18 cellular contexts compared by ENCODE assay signal in the genomic region with DNA sequence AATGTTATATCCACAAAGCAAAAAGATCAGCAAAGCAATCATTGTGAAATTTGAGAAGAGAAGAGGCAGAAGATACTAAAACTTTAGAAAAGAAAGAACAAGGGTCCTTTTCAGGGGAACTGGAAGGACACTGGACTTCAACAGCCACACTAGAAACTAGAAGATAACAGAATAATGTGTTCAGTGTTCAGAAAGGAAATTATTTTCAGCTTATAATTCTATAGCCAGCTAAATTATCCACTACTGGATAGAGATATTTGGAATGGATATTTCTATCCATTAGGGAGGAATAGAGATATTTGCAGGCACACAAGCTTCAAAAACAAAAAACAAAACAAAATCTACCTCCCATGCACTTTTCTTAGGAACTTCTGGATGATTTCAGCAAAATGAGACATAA. TPM values are rescaled to one million over a fixed set of nuclear protein-coding genes. Genes with fewer than 3 reads are reported as not detected.
DNase-seq lines count a peak whose midpoint lies in the region; ATAC-seq and TF ChIP-seq lines count a peak whose summit lies in the region.
"Had no signal": no experiment of that assay in that cellular context is flagged by ENCODE, and none has a peak within 500 bp of the region (broad histone marks: within the 10 kb centered on the region; RNA-seq: fewer than 3 reads in every experiment).

No MANE protein-coding gene starts in this region.

- TF ChIP-seq CTCF in Calu3 (IDR thresholded peaks at IDR 0.05; ENCODE audit: unreplicated experiment) (no peak), psoas muscle (IDR thresholded peaks at IDR 0.05) (no peak)

- H3K9me3 ChIP-seq in psoas muscle, result no peaks in the 10 kb centered on the region
- H3K9me3 ChIP-seq: breast epithelium, tibial artery had no signal

- intact Hi-C loops in Calu3 (cut with micrococcal nuclease; ENCODE audit: unreplicated experiment), result no loop called here
- intact Hi-C loops in dendritic cell treated with granulocyte-macrophage colony-stimulating factor and Interleukin-4, amounts not matched to agents 40 ng/mL and 50 ng/mL, for 4 days (cut with micrococcal nuclease), result no loop called here
- intact Hi-C loops in psoas muscle (cut with DNase I), result no loop called here
- intact Hi-C loops in head of caudate nucleus (cut with DNase I), result no loop called here

- no peak for DNase-seq in T-helper 2 cell treated with Interferon-gamma antibody and Interleukin-4, amounts not matched to agents 5 μg/mL and 100 μg/mL, for 36 hours (ENCODE audit: low spot score)
- no peak for DNase-seq in T-helper 2 cell
- no peak for DNase-seq in Calu3
- DNase-seq in psoas muscle, result no peak
- DNase-seq in head of caudate nucleus, result no peak
- DNase-seq: activated CD4-positive, alpha-beta T cell treated with anti-CD3 and anti-CD28 coated beads, Interleukin-2, amount 10 ng/mL, durations not matched to agents 24 days and 14 days; activated T-cell treated with anti-CD3 and anti-CD28 coated beads, Interleukin-2, amount 50 U/mL, for 1 hour; foreskin keratinocyte; Kasumi-1; mesendoderm; NCI-H1105; NCI-H524 treated with DMSO at 0.1 percent for 48 hours; tibial artery had no signal

- no peaks in the 10 kb centered on the region for H3K27me3 ChIP-seq in psoas muscle (ENCODE audit: insufficient read depth in 3 of 3, low read length in 2 of 3)
- H3K27me3 ChIP-seq: breast epithelium, foreskin keratinocyte, tibial artery had no signal

- no peak overlapping the region for H3K4me3 ChIP-seq in psoas muscle
- H3K4me3 ChIP-seq: breast epithelium, tibial artery had no signal

- peaks cover 93% of the 10 kb centered on the region for H3K4me1 ChIP-seq in psoas muscle

- H3K36me3 Mint-ChIP-seq in T-helper 2 cell treated with Interferon-gamma antibody and Interleukin-4, amounts not matched to agents 5 μg/mL and 100 μg/mL, for 36 hours (ENCODE audit: low read depth), result peaks cover 40% of the 10 kb centered on the region
- peaks cover 86% of the 10 kb centered on the region for H3K36me3 Mint-ChIP-seq in Calu3 (ENCODE audit: insufficient read depth, unreplicated experiment)
- peaks cover 51% of the 10 kb centered on the region for H3K36me3 Mint-ChIP-seq in dendritic cell treated with granulocyte-macrophage colony-stimulating factor and Interleukin-4, amounts not matched to agents 40 ng/mL and 50 ng/mL, for 4 days (ENCODE audit: low read depth)

- H3K27ac Mint-ChIP-seq in T-helper 2 cell treated with Interferon-gamma antibody and Interleukin-4, amounts not matched to agents 5 μg/mL and 100 μg/mL, for 36 hours, result peak overlapping the region; percentile 58
- peak overlapping the region; percentile 90 for H3K27ac Mint-ChIP-seq in Calu3 (ENCODE audit: unreplicated experiment)
- H3K27ac Mint-ChIP-seq in dendritic cell treated with granulocyte-macrophage colony-stimulating factor and Interleukin-4, amounts not matched to agents 40 ng/mL and 50 ng/mL, for 4 days, result peak overlapping the region; percentile 65

- no peak overlapping the region for H3K4me3 Mint-ChIP-seq in T-helper 2 cell treated with Interferon-gamma antibody and Interleukin-4, amounts not matched to agents 5 μg/mL and 100 μg/mL, for 36 hours
- peak overlapping the region; percentile 45 for H3K4me3 Mint-ChIP-seq in Calu3 (ENCODE audit: low read depth, unreplicated experiment)
- H3K4me3 Mint-ChIP-seq in dendritic cell treated with granulocyte-macrophage colony-stimulating factor and Interleukin-4, amounts not matched to agents 40 ng/mL and 50 ng/mL, for 4 days, result no peak overlapping the region
- H3K4me3 Mint-ChIP-seq: activated CD4-positive, alpha-beta T cell treated with anti-CD3 and anti-CD28 coated beads, Interleukin-2, amount 10 ng/mL, durations not matched to agents 24 days and 14 days had no signal

- ATAC-seq in psoas muscle (no peak), HG02973 (IDR thresholded peaks at IDR 0.05; ENCODE audit: unreplicated experiment) (no peak), HG02571 (IDR thresholded peaks at IDR 0.05; ENCODE audit: unreplicated experiment) (no peak)
- ATAC-seq: foreskin keratinocyte had no signal

- H3K4me1 Mint-ChIP-seq in T-helper 2 cell treated with Interferon-gamma antibody and Interleukin-4, amounts not matched to agents 5 μg/mL and 100 μg/mL, for 36 hours (ENCODE audit: low read depth), result peaks cover 54% of the 10 kb centered on the region
- H3K4me1 Mint-ChIP-seq in Calu3 (ENCODE audit: low read depth, unreplicated experiment), result peaks cover 78% of the 10 kb centered on the region
- peaks cover 88% of the 10 kb centered on the region for H3K4me1 Mint-ChIP-seq in dendritic cell treated with granulocyte-macrophage colony-stimulating factor and Interleukin-4, amounts not matched to agents 40 ng/mL and 50 ng/mL, for 4 days (ENCODE audit: low read depth)

- no peaks in the 10 kb centered on the region for H3K36me3 ChIP-seq in psoas muscle (ENCODE audit: insufficient read depth in 1 of 2, low read depth in 1 of 2)
- H3K36me3 ChIP-seq: breast epithelium, tibial artery had no signal

- no TSS peak for BruUV-seq in Calu3 (replicated peaks; lab: Mats Ljungman, UMichigan)

- H3K27me3 Mint-ChIP-seq in T-helper 2 cell treated with Interferon-gamma antibody and Interleukin-4, amounts not matched to agents 5 μg/mL and 100 μg/mL, for 36 hours (ENCODE audit: low read depth), result no peaks in the 10 kb centered on the region
- no peaks in the 10 kb centered on the region for H3K27me3 Mint-ChIP-seq in Calu3 (ENCODE audit: unreplicated experiment)
- H3K27me3 Mint-ChIP-seq in dendritic cell treated with granulocyte-macrophage colony-stimulating factor and Interleukin-4, amounts not matched to agents 40 ng/mL and 50 ng/mL, for 4 days, result no peaks in the 10 kb centered on the region
- H3K27me3 Mint-ChIP-seq: activated CD4-positive, alpha-beta T cell treated with anti-CD3 and anti-CD28 coated beads, Interleukin-2, amount 10 ng/mL, durations not matched to agents 24 days and 14 days had no signal

- CTCF ChIA-PET in Calu3 (lab: Charles Lee), result interaction anchor here (1.5 kb wide), 1 partner anchor 30 kb away, joined by 6 read pairs; no protein-coding TSS in a partner anchor

- peak overlapping the region; percentile 99 for H3K27ac ChIP-seq in psoas muscle
- H3K27ac ChIP-seq: 22Rv1, foreskin keratinocyte, tibial artery had no signal

- peaks cover 9% of the 10 kb centered on the region for H3K9me3 Mint-ChIP-seq in T-helper 2 cell treated with Interferon-gamma antibody and Interleukin-4, amounts not matched to agents 5 μg/mL and 100 μg/mL, for 36 hours
- peaks cover 5% of the 10 kb centered on the region for H3K9me3 Mint-ChIP-seq in Calu3 (ENCODE audit: low read depth, unreplicated experiment)
- no peaks in the 10 kb centered on the region for H3K9me3 Mint-ChIP-seq in dendritic cell treated with granulocyte-macrophage colony-stimulating factor and Interleukin-4, amounts not matched to agents 40 ng/mL and 50 ng/mL, for 4 days
- H3K9me3 Mint-ChIP-seq: activated CD4-positive, alpha-beta T cell treated with anti-CD3 and anti-CD28 coated beads, Interleukin-2, amount 10 ng/mL, durations not matched to agents 24 days and 14 days had no signal

RNA-seq across cellular contexts. Expression of gene ANXA11, which starts 12.8 kb away (rescaled TPM):
- total RNA-seq in Calu3 (2022), result 835 and 846 TPM in 2 replicates
- 100 to 1,000 TPM; 120 to 389 (median 273) TPM for total RNA-seq in psoas muscle
- polyA plus RNA-seq in psoas muscle, result 100 to 1,000 TPM; 112 to 164 (median 132) TPM
